10 cellular contexts compared by ENCODE assay signal in genomic region chr7:17651926-17652385, GRCh38.
DNase-seq lines count a peak whose midpoint lies in the region; ATAC-seq and TF ChIP-seq lines count a peak whose summit lies in the region.
"Had no signal": no experiment of that assay in that cellular context is flagged by ENCODE, and none has a peak within 500 bp of the region (broad histone marks: within the 10 kb centered on the region; RNA-seq: fewer than 3 reads in every experiment).

No MANE protein-coding gene starts in this region.

- H3K4me1 Mint-ChIP-seq in endodermal cell, result peaks cover 2% of the 10 kb centered on the region

- peak overlapping the region; percentile 48 for H3K4me2 ChIP-seq in skeletal muscle satellite cell (ENCODE audit: low read length)

- H3K27me3 ChIP-seq in body of pancreas, result no peaks in the 10 kb centered on the region
- H3K27me3 ChIP-seq in right atrium auricular region, result no peaks in the 10 kb centered on the region
- no peaks in the 10 kb centered on the region for H3K27me3 ChIP-seq in skeletal muscle satellite cell (ENCODE audit: control insufficient read depth, insufficient read depth, low read length)
- H3K27me3 ChIP-seq in endodermal cell (ENCODE audit: control insufficient read depth, insufficient read depth, low read length, poor library complexity, severe bottlenecking), result no peaks in the 10 kb centered on the region

- H3K9me3 ChIP-seq in body of pancreas, result no peaks in the 10 kb centered on the region
- H3K9me3 ChIP-seq in right atrium auricular region, result no peaks in the 10 kb centered on the region
- H3K9me3 ChIP-seq in skeletal muscle satellite cell (replicated peaks; ENCODE audit: low read length), result no peaks in the 10 kb centered on the region
- no peaks in the 10 kb centered on the region for H3K9me3 ChIP-seq in endodermal cell (ENCODE audit: control insufficient read depth, low read length)

- H3K27ac ChIP-seq in body of pancreas (no peak overlapping the region), right atrium auricular region (peak overlapping the region; percentile 28 to 45), endodermal cell (ENCODE audit: low read depth, low read length) (no peak overlapping the region)

- H3K4me3 ChIP-seq in body of pancreas (no peak overlapping the region), right atrium auricular region (no peak overlapping the region), skeletal muscle satellite cell (ENCODE audit: low read length) (no peak overlapping the region), endodermal cell (ENCODE audit: low read length) (no peak overlapping the region)

- 38 to 47% methylated on average over 4 of the region's 4 CpGs for WGBS in body of pancreas, 2 donors
- WGBS in endodermal cell (ENCODE audit: insufficient coverage in 1 of 2, insufficient read length in 1 of 2), 2 experiments, result 92 to 95% methylated on average over 4 of the region's 4 CpGs

- ATAC-seq in body of pancreas (peak; percentile 56), HG03139 (IDR thresholded peaks at IDR 0.05; ENCODE audit: unreplicated experiment) (no peak), GM21360 (IDR thresholded peaks at IDR 0.05; ENCODE audit: unreplicated experiment) (no peak)
- ATAC-seq: WTC11 had no signal

- H3K9ac ChIP-seq in skeletal muscle satellite cell (ENCODE audit: low read depth, low read length), result peak overlapping the region; percentile 53
- no peak overlapping the region for H3K9ac ChIP-seq in endodermal cell (ENCODE audit: extremely low read depth, low read length, poor library complexity, severe bottlenecking)

- no peaks in the 10 kb centered on the region for H3K27me3 Mint-ChIP-seq in endodermal cell (ENCODE audit: insufficient read depth)

- no peaks in the 10 kb centered on the region for H3K4me1 ChIP-seq in body of pancreas
- H3K4me1 ChIP-seq in right atrium auricular region, result no peaks in the 10 kb centered on the region
- peaks cover 16% of the 10 kb centered on the region for H3K4me1 ChIP-seq in skeletal muscle satellite cell (ENCODE audit: control insufficient read depth, insufficient read depth, low read length)
- H3K4me1 ChIP-seq in endodermal cell (ENCODE audit: control insufficient read depth, insufficient read depth, low read length), result no peaks in the 10 kb centered on the region

- no peaks in the 10 kb centered on the region for H3K9me3 Mint-ChIP-seq in endodermal cell

- no peak overlapping the region for H3K27ac Mint-ChIP-seq in endodermal cell
- H3K27ac Mint-ChIP-seq: WTC11 had no signal

- no peak overlapping the region for H3K4me3 Mint-ChIP-seq in endodermal cell
- H3K4me3 Mint-ChIP-seq: WTC11 had no signal

- TF ChIP-seq CTCF in body of pancreas (IDR thresholded peaks at IDR 0.05) (peak in 3 of 7 experiments; percentile 14 to 21 (median 17)), right atrium auricular region (IDR thresholded peaks at IDR 0.05) (no peak), endodermal cell (conservative IDR thresholded peaks at IDR 0.05) (no peak)

- intact Hi-C loops in body of pancreas (cut with DNase I), result no loop called here

- H3K36me3 Mint-ChIP-seq in endodermal cell (ENCODE audit: low read depth), result no peaks in the 10 kb centered on the region
- H3K36me3 Mint-ChIP-seq: WTC11 had no signal

- no peak for TF ChIP-seq POLR2A in body of pancreas (IDR thresholded peaks at IDR 0.05)

- DNase-seq in GM04503 (ENCODE audit: low read depth) (peak; percentile 94), body of pancreas (peak in 1 of 4 donors; percentile 29), right atrium auricular region (ENCODE audit: low spot score) (no peak), endodermal cell (no peak), NCI-H345 treated with DMSO at 0.1 percent for 48 hours (lab: John Stamatoyannopoulos, UW; ENCODE audit: unreplicated experiment) (no peak)
- DNase-seq: NCI-H446 treated with DMSO at 0.1 percent for 48 hours had no signal

- H3K36me3 ChIP-seq in body of pancreas (replicated peaks in 1 of 2; ENCODE audit: insufficient read depth in 1 of 2, low read depth in 2 of 2), result no peaks in the 10 kb centered on the region
- H3K36me3 ChIP-seq in right atrium auricular region, result no peaks in the 10 kb centered on the region
- H3K36me3 ChIP-seq in skeletal muscle satellite cell (ENCODE audit: insufficient read depth, low read length), result no peaks in the 10 kb centered on the region
- H3K36me3 ChIP-seq in endodermal cell (ENCODE audit: control insufficient read depth, insufficient read depth, low read length), result no peaks in the 10 kb centered on the region

Comparison
In these comparisons a context has a peak if more than half of its experiments do, and no peak if none do; other contexts are left out.
1. H3K27ac ChIP-seq: peak in right atrium auricular region (2 of 2); none in body of pancreas (0 of 4) and endodermal cell (single experiment).